Comparison of ENCODE assay signal across 8 cellular contexts in genomic region chr2:32627901-32628645, GRCh38. TPM values are rescaled to one million over a fixed set of nuclear protein-coding genes. Genes with fewer than 3 reads are reported as not detected.
A peak's percentile ranks its signal among the peaks of the same experiment; 100 is the strongest.
DNase-seq lines count a peak whose midpoint lies in the region; ATAC-seq and TF ChIP-seq lines count a peak whose summit lies in the region.

Gene TTC27, plus strand, starts transcription at chr2:32628050. Its CDS starts 243 bp downstream, at chr2:32628293.

- peak; percentile 99 for ATAC-seq in CD8-positive, alpha-beta T cell
- ATAC-seq in GM19467 (IDR thresholded peaks at IDR 0.05; ENCODE audit: unreplicated experiment): peak; percentile 100

- H3K4me3 Mint-ChIP-seq in CD8-positive, alpha-beta T cell: peak within 1 kb of the TSS; percentile 93

- DNase-seq in CD8-positive, alpha-beta T cell: peak; percentile 87 to 96 (median 94)
- DNase-seq in HS-27A (ENCODE audit: low read depth): peak; percentile 62
- peak; percentile 37 for DNase-seq in NK-92 (lab: John Stamatoyannopoulos, UW; ENCODE audit: unreplicated experiment)
- DNase-seq in activated CD8-positive, alpha-beta memory T cell treated with anti-CD3 and anti-CD28 coated beads for 1 hour (ENCODE audit: extremely low read depth in 1 of 2, low read depth in 1 of 2): peak; percentile 84 to 89
- DNase-seq in effector memory CD4-positive, alpha-beta T cell: peak; percentile 84 to 92 (median 92)
- peak; percentile 93 to 95 for DNase-seq in lung microvascular endothelial cell (ENCODE audit: low read depth in 2 of 2)
- DNase-seq in stimulated activated CD8-positive, alpha-beta memory T cell treated with anti-CD3 and anti-CD28 coated beads, Interleukin-12 subunit alpha, Interleukin-12 subunit beta, amount 100 ng/mL, for 1 hour (ENCODE audit: low read depth): peak; percentile 91

- no peaks in the 10 kb centered on the region for H3K4me1 ChIP-seq in CD8-positive, alpha-beta T cell (ENCODE audit: insufficient read depth, low read length)
- peaks cover 11% of the 10 kb centered on the region for H3K4me1 ChIP-seq in effector memory CD4-positive, alpha-beta T cell (ENCODE audit: control insufficient read depth, insufficient read depth, low read length, poor library complexity, severe bottlenecking)

- H3K9me3 ChIP-seq in CD8-positive, alpha-beta T cell (ENCODE audit: low read length): no peaks in the 10 kb centered on the region
- no peaks in the 10 kb centered on the region for H3K9me3 ChIP-seq in effector memory CD4-positive, alpha-beta T cell (ENCODE audit: control insufficient read depth, low read length)

- no peaks in the 10 kb centered on the region for H3K27me3 ChIP-seq in CD8-positive, alpha-beta T cell (ENCODE audit: insufficient read depth, low read length)
- no peaks in the 10 kb centered on the region for H3K27me3 ChIP-seq in effector memory CD4-positive, alpha-beta T cell (replicated peaks; ENCODE audit: control insufficient read depth, insufficient read depth, low read length, poor library complexity, severe bottlenecking)

- peaks cover 37% of the 10 kb centered on the region for H3K36me3 Mint-ChIP-seq in CD8-positive, alpha-beta T cell

- no peaks in the 10 kb centered on the region for H3K9me3 Mint-ChIP-seq in CD8-positive, alpha-beta T cell

- no peak for TF ChIP-seq CTCF in CD8-positive, alpha-beta T cell (IDR thresholded peaks at IDR 0.05)

- H3K36me3 ChIP-seq in CD8-positive, alpha-beta T cell (ENCODE audit: insufficient read depth, low read length): no peaks in the 10 kb centered on the region
- peaks cover 3% of the 10 kb centered on the region for H3K36me3 ChIP-seq in effector memory CD4-positive, alpha-beta T cell (ENCODE audit: control insufficient read depth, insufficient read depth, low read length)

- peaks cover 35% of the 10 kb centered on the region for H3K4me1 Mint-ChIP-seq in CD8-positive, alpha-beta T cell (ENCODE audit: low read depth)

- H3K27me3 Mint-ChIP-seq in CD8-positive, alpha-beta T cell (ENCODE audit: low read depth): no peaks in the 10 kb centered on the region

- POLR2A ChIA-PET in CD8-positive, alpha-beta T cell (lab: Charles Lee): interaction anchor here (0.6 to 1.0 kb wide), 3 partner anchors 17 to 462 kb away, joined by 3 read pairs; no protein-coding TSS in a partner anchor

- peak within 1 kb of the TSS; percentile 89 for H3K4me3 ChIP-seq in CD8-positive, alpha-beta T cell (ENCODE audit: low read depth, low read length)
- H3K4me3 ChIP-seq in effector memory CD4-positive, alpha-beta T cell (ENCODE audit: insufficient read depth, low read depth, low read length, poor library complexity, severe bottlenecking): peak within 1 kb of the TSS; percentile 94

- peak within 1 kb of the TSS; percentile 73 for H3K27ac ChIP-seq in CD8-positive, alpha-beta T cell (ENCODE audit: low read depth, low read length)
- H3K27ac ChIP-seq in effector memory CD4-positive, alpha-beta T cell (ENCODE audit: insufficient read depth, low read length, poor library complexity, severe bottlenecking): peak within 1 kb of the TSS; percentile 58

- H3K27ac Mint-ChIP-seq in CD8-positive, alpha-beta T cell: peak within 1 kb of the TSS; percentile 90

- intact Hi-C loops in CD8-positive, alpha-beta T cell (cut with DNase I, micrococcal nuclease): loop anchor here (1.0 to 10.0 kb wide), 12 partner anchors 271 to 971 kb away; partner anchors contain the start of genes BIRC6 (in 2 of the 2), DPY30 (in 2 of the 2), FAM98A (in 2 of the 2) and RASGRP3 (in 2 of the 2)

- CTCF ChIA-PET in CD8-positive, alpha-beta T cell (lab: Charles Lee): interaction anchor here (0.6 to 1.1 kb wide), 2 partner anchors 24 to 74 kb away, joined by 3 read pairs; no protein-coding TSS in a partner anchor

RNA-seq across cellular contexts. Expression of gene TTC27, which starts in this region (rescaled TPM):
- 10 to 100 TPM in 1 of 2 experiments, 1 to 10 TPM in 1; 9.6 to 12.1 TPM for total RNA-seq in CD8-positive, alpha-beta T cell
- total RNA-seq in lung microvascular endothelial cell: 14.7 and 15.7 TPM in 2 replicates

Comparison
In these comparisons a context has a peak if more than half of its experiments do, and no peak if none do; other contexts are left out.
1. Peak in every context shown above with its lines: DNase-seq, ATAC-seq, H3K4me3 ChIP-seq and H3K27ac ChIP-seq.
2. DNase-seq: peak in every context shown above with its lines; median percentile 94 in CD8-positive, alpha-beta T cell; 94 in lung microvascular endothelial cell; 92 in effector memory CD4-positive, alpha-beta T cell; 91 in stimulated activated CD8-positive, alpha-beta memory T cell treated with anti-CD3 and anti-CD28 coated beads, Interleukin-12 subunit alpha, Interleukin-12 subunit beta, amount 100 ng/mL, for 1 hour; 86 in activated CD8-positive, alpha-beta memory T cell treated with anti-CD3 and anti-CD28 coated beads for 1 hour; 62 in HS-27A; 37 in NK-92.